31 cellular contexts compared by ENCODE assay signal in the genomic region with DNA sequence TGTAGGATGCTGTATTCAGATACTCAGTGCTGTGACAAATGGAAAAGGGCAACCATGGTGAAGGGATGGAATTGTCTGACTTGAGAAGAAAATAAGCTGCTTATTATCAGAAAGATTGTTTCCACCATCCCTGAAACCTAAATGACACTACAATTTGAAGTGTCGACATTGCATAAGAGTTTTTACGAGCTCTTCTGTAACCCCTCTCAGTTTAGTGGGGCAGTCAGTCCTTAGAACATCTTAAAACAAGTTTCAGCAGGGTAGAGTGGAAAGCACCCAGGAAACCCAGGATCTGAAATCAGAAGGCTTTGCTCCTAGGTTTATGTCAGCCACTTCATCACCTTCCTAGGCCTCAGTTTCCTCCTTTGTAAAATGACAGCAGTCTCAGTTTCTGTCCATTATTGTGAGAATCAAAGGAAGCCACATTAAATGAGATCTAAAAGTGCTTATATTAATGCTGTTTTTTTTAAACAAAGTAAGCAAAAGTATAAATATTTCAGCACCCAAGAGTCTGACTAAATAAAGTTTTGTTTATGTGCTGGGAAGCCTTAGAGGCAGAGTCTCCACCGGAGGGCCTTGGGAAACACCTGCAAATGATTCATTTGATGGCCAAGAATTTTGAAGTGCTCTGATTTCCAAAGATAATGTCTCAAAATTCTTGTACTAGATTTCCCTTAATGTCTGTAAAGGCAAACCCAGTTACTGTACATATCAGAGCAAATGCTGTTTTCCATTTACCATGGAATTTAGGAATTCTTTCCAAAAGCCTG. TPM values are rescaled to one million over a fixed set of nuclear protein-coding genes. Genes with fewer than 3 reads are reported as not detected.
DNase-seq lines count a peak whose midpoint lies in the region; ATAC-seq, FAIRE-seq and TF ChIP-seq lines count a peak whose summit lies in the region.
"Had no signal": no experiment of that assay in that cellular context is flagged by ENCODE, and none has a peak within 500 bp of the region (broad histone marks: within the 10 kb centered on the region; RNA-seq: fewer than 3 reads in every experiment).

No MANE protein-coding gene starts in this region.

- no peak overlapping the region for H2AFZ ChIP-seq in HepG2 (ENCODE audit: low read length)
- H2AFZ ChIP-seq: hepatocyte had no signal

- no peak for ATAC-seq in HepG2
- no peak for ATAC-seq in central memory CD8-positive, alpha-beta T cell (replicated peaks; ENCODE audit: extremely low read depth, poor library complexity, severe bottlenecking)
- ATAC-seq: activated CD8-positive, alpha-beta memory T cell treated with anti-CD3 and anti-CD28 coated beads, Interleukin-2, amount 10 ng/mL, durations not matched to agents 7 days and 5 days; activated T-cell treated with anti-CD3 and anti-CD28 coated beads, Interleukin-2, amount 50 U/mL, for 72 hours; naive thymus-derived CD8-positive, alpha-beta T cell; sciatic nerve; stimulated activated naive CD8-positive, alpha-beta T cell treated with anti-CD3 and anti-CD28 coated beads, Interleukin-15, amount 100 ng/mL, for 72 hours had no signal

- H3K36me3 ChIP-seq in liver (ENCODE audit: control insufficient read depth in 4 of 4, insufficient read depth in 3 of 4, low read depth in 1 of 4, low read length in 3 of 4) (peaks cover 0 to 5% (median 3%) of the 10 kb centered on the region in 4 donors), HepG2 (replicated peaks in 1 of 2; ENCODE audit: control insufficient read depth in 1 of 2, insufficient read depth in 2 of 2, low read length in 2 of 2) (no peaks in the 10 kb centered on the region), tibial nerve (peaks cover 0 to 20% (median 0%) of the 10 kb centered on the region in 3 donors)
- H3K36me3 ChIP-seq: BE2C had no signal

- no peaks in the 10 kb centered on the region for H4K20me1 ChIP-seq in HepG2 (ENCODE audit: insufficient read depth, low read length)

- DNase-seq in HepG2 (ENCODE audit: low spot score) = no peak
- DNase-seq in central memory CD8-positive, alpha-beta T cell (ENCODE audit: low spot score in 2 of 2) = no peak
- no peak for DNase-seq in HuH-7.5 (ENCODE audit: low spot score)
- no peak for DNase-seq in NCI-H1694 treated with DMSO at 0.1 percent for 48 hours (lab: John Stamatoyannopoulos, UW)
- DNase-seq in hepatic stellate cell (ENCODE audit: low spot score) = no peak
- no peak for DNase-seq in tibial nerve (ENCODE audit: low spot score in 2 of 2)
- DNase-seq: activated CD4-positive, alpha-beta T cell treated with anti-CD3 and anti-CD28 coated beads, Interleukin-2, amount 10 ng/mL, durations not matched to agents 24 days and 14 days; activated CD8-positive, alpha-beta memory T cell treated with anti-CD3 and anti-CD28 coated beads, Interleukin-2, amount 10 ng/mL, durations not matched to agents 7 days and 5 days; activated T-cell treated with anti-CD3 and anti-CD28 coated beads, Interleukin-2, amount 50 U/mL, for 72 hours; aorta; BE2C; Caco-2; cerebellar nuclear complex; DMS79 treated with DMSO at 0.1 percent for 48 hours; foreskin fibroblast; GOT3; left ventricle myocardium inferior; midbrain; naive thymus-derived CD8-positive, alpha-beta T cell; NCI-H187 treated with DMSO at 0.1 percent for 48 hours; NCI-H526; stimulated activated naive CD8-positive, alpha-beta T cell treated with anti-CD3 and anti-CD28 coated beads, Interleukin-15, amount 100 ng/mL, for 72 hours; upper lobe of left lung had no signal

- WGBS in liver = 85% methylated on average over 3 of the region's 3 CpGs
- WGBS in HepG2 (ENCODE audit: low lambda C conversion rate) = 52% methylated on average over 3 of the region's 3 CpGs
- WGBS in tibial nerve, 2 donors = 75 to 76% methylated on average over 3 of the region's 3 CpGs

- no peaks in the 10 kb centered on the region for H3K79me2 ChIP-seq in HepG2 (ENCODE audit: insufficient read depth, low read length)

- no peaks in the 10 kb centered on the region for H3K27me3 Mint-ChIP-seq in central memory CD8-positive, alpha-beta T cell
- H3K27me3 Mint-ChIP-seq in nephron (ENCODE audit: low read depth) = no peaks in the 10 kb centered on the region
- H3K27me3 Mint-ChIP-seq: activated naive CD4-positive, alpha-beta T cell treated with anti-CD3 and anti-CD28 coated beads, Interleukin-2, amount 50 U/mL, for 24 hours; naive thymus-derived CD8-positive, alpha-beta T cell; stimulated activated naive CD8-positive, alpha-beta T cell treated with anti-CD3 and anti-CD28 coated beads, Interleukin-15, amount 100 ng/mL, for 72 hours had no signal

- H3K9me3 ChIP-seq in liver (ENCODE audit: control insufficient read depth in 4 of 4, low read length in 3 of 4) (no peaks in the 10 kb centered on the region), HepG2 (ENCODE audit: low read length) (no peaks in the 10 kb centered on the region), tibial nerve (no peaks in the 10 kb centered on the region)
- H3K9me3 ChIP-seq: BE2C, Caco-2, left ventricle myocardium inferior, upper lobe of left lung had no signal

- H3K27ac ChIP-seq in liver (ENCODE audit: low read depth in 1 of 2, low read length in 2 of 2) = peak overlapping the region in 1 of 2 donors; percentile 84
- no peak overlapping the region for H3K27ac ChIP-seq in HepG2 (ENCODE audit: extremely low read length, insufficient read depth, low read length)
- no peak overlapping the region for H3K27ac ChIP-seq in tibial nerve
- H3K27ac ChIP-seq: VCaP had no signal

- TF ChIP-seq POLR2A in HepG2 (IDR thresholded peaks at IDR 0.05; ENCODE audit: insufficient read depth in 1 of 2, low read depth in 2 of 2, low read length in 2 of 2) = no peak
- TF ChIP-seq POLR2A in tibial nerve (IDR thresholded peaks at IDR 0.05) = no peak

- H3K4me1 ChIP-seq in liver (ENCODE audit: control insufficient read depth in 4 of 4, insufficient read depth in 4 of 4, low read length in 3 of 4) (peaks cover 10 to 58% (median 35%) of the 10 kb centered on the region in 4 donors), HepG2 (ENCODE audit: insufficient read depth, low read length) (peaks cover 59% of the 10 kb centered on the region), tibial nerve (peaks cover 0 to 47% (median 4%) of the 10 kb centered on the region in 4 donors)
- H3K4me1 ChIP-seq: Caco-2 had no signal

- H3K4me1 Mint-ChIP-seq in central memory CD8-positive, alpha-beta T cell = peaks cover 17% of the 10 kb centered on the region
- H3K4me1 Mint-ChIP-seq in nephron = peaks cover 41% of the 10 kb centered on the region

- H3K4me2 ChIP-seq in HepG2 (ENCODE audit: low read depth, low read length) = no peak overlapping the region

- intact Hi-C loops in HepG2 (cut with micrococcal nuclease; ENCODE audit: unreplicated experiment) = loop anchor here (10.0 kb wide), 1 partner anchor 163 kb away; no protein-coding TSS in a partner anchor

- no peaks in the 10 kb centered on the region for H3K9me3 Mint-ChIP-seq in central memory CD8-positive, alpha-beta T cell
- H3K9me3 Mint-ChIP-seq in nephron = no peaks in the 10 kb centered on the region
- H3K9me3 Mint-ChIP-seq: activated CD4-positive, alpha-beta T cell treated with anti-CD3 and anti-CD28 coated beads, Interleukin-2, amount 10 ng/mL, durations not matched to agents 24 days and 14 days; activated naive CD4-positive, alpha-beta T cell treated with anti-CD3 and anti-CD28 coated beads, Interleukin-2, amount 50 U/mL, for 24 hours; activated T-cell treated with anti-CD3 and anti-CD28 coated beads, Interleukin-2, amount 50 U/mL, for 72 hours; naive thymus-derived CD8-positive, alpha-beta T cell; stimulated activated naive CD8-positive, alpha-beta T cell treated with anti-CD3 and anti-CD28 coated beads, Interleukin-15, amount 100 ng/mL, for 72 hours; T-helper 2 cell treated with Interferon-gamma antibody and Interleukin-4, amounts not matched to agents 5 μg/mL and 100 μg/mL, for 36 hours had no signal

- BruUV-seq in HepG2 (replicated peaks; lab: Mats Ljungman, UMichigan) = no TSS peak

- H3K27me3 ChIP-seq in liver (ENCODE audit: control insufficient read depth in 4 of 4, insufficient read depth in 4 of 4, low read length in 3 of 4) (no peaks in the 10 kb centered on the region), HepG2 (ENCODE audit: control insufficient read depth in 1 of 2, insufficient read depth in 2 of 2, low read length in 2 of 2) (0 out of 5 replicates have a peak, but pooled peaks cover 0 to 4% of the 10 kb centered on the region in 2 experiments), tibial nerve (no peaks in the 10 kb centered on the region)
- H3K27me3 ChIP-seq: BE2C, hepatocyte, upper lobe of left lung had no signal

- H3K4me3 ChIP-seq in liver (ENCODE audit: low read depth in 1 of 3, low read length in 3 of 3) (peak overlapping the region in 1 of 3 donors; percentile 99), HepG2 (replicated peaks in 1 of 3; ENCODE audit: insufficient read depth in 1 of 3, low read depth in 2 of 3, low read length in 3 of 3) (no peak overlapping the region), tibial nerve (no peak overlapping the region)

- no peak for FAIRE-seq in HepG2 (lab: Jason Lieb, UNC)
- FAIRE-seq: RCC 7860 had no signal

- in situ Hi-C loops in HepG2 (cut with HindIII; ENCODE audit: extremely low pct_ligation_motif_present, low pct_unique_long_range_greater_than_20kb) = no loop called here

- peaks cover 11% of the 10 kb centered on the region for H3K36me3 Mint-ChIP-seq in central memory CD8-positive, alpha-beta T cell (ENCODE audit: insufficient read depth)
- peaks cover 21% of the 10 kb centered on the region for H3K36me3 Mint-ChIP-seq in nephron (ENCODE audit: low read depth)
- H3K36me3 Mint-ChIP-seq: activated CD8-positive, alpha-beta memory T cell treated with anti-CD3 and anti-CD28 coated beads, Interleukin-2, amount 10 ng/mL, durations not matched to agents 7 days and 5 days had no signal

- POLR2A ChIA-PET in HepG2 (lab: Yijun Ruan, JAX) = no interaction called here

- TF ChIP-seq EP300 in HepG2 (IDR thresholded peaks at IDR 0.05; ENCODE audit: low read depth in 2 of 2, low read length in 2 of 2) (no peak), HepG2 (CRISPR knock-in tag; IDR thresholded peaks at IDR 0.05; ENCODE audit: borderline replicate concordance) (no peak), tibial nerve (IDR thresholded peaks at IDR 0.05) (no peak)

- H3K4me3 Mint-ChIP-seq in central memory CD8-positive, alpha-beta T cell = peak overlapping the region; percentile 89
- H3K4me3 Mint-ChIP-seq in nephron = peak overlapping the region; percentile 35 to 97 (median 92)

- H3K9ac ChIP-seq in liver (ENCODE audit: low read depth in 1 of 2, low read length in 2 of 2) (no peak overlapping the region), HepG2 (ENCODE audit: insufficient read depth, low read depth, low read length) (no peak overlapping the region)

- CTCF ChIA-PET in HepG2 (lab: Yijun Ruan, JAX; ENCODE audit: low intra/inter-chr PET ratio, low total read pairs) = no interaction called here

- H3K27ac Mint-ChIP-seq in central memory CD8-positive, alpha-beta T cell (ENCODE audit: low read depth) = no peak overlapping the region
- H3K27ac Mint-ChIP-seq in nephron = no peak overlapping the region
- H3K27ac Mint-ChIP-seq: activated CD4-positive, alpha-beta T cell treated with anti-CD3 and anti-CD28 coated beads, Interleukin-2, amount 10 ng/mL, durations not matched to agents 24 days and 14 days; activated CD8-positive, alpha-beta memory T cell treated with anti-CD3 and anti-CD28 coated beads, Interleukin-2, amount 10 ng/mL, durations not matched to agents 7 days and 5 days; activated naive CD4-positive, alpha-beta T cell treated with anti-CD3 and anti-CD28 coated beads, Interleukin-2, amount 50 U/mL, for 24 hours; activated T-cell treated with anti-CD3 and anti-CD28 coated beads, Interleukin-2, amount 50 U/mL, for 72 hours; T-helper 2 cell treated with Interferon-gamma antibody and Interleukin-4, amounts not matched to agents 5 μg/mL and 100 μg/mL, for 36 hours had no signal

- TF ChIP-seq RAD21 in liver (IDR thresholded peaks at IDR 0.05) (no peak), HepG2 (CRISPR knock-in tag; IDR thresholded peaks at IDR 0.05) (no peak)

- TF ChIP-seq CTCF in liver (IDR thresholded peaks at IDR 0.05; ENCODE audit: low read depth, low read length, missing input control) = no peak
- no peak for TF ChIP-seq CTCF in HepG2 (CRISPR knock-in tag; IDR thresholded peaks at IDR 0.05)
- no peak for TF ChIP-seq CTCF in nephron (IDR thresholded peaks at IDR 0.05; ENCODE audit: unreplicated experiment in 3 of 3)
- no peak for TF ChIP-seq CTCF in tibial nerve (IDR thresholded peaks at IDR 0.05)

RNA-seq across cellular contexts. Expression of a gene that starts 1.8 kb away (rescaled TPM):
- total RNA-seq in liver = 10 to 100 TPM in 1 of 2 donors, 1 to 10 TPM in 1; 7.8 to 13.5 TPM
- polyA plus RNA-seq in liver = 10 to 100 TPM; 25.1 to 33.6 TPM
- total RNA-seq in HepG2 (2016; rRNA removed; fragmentation: Illumina TruSeq; extraction: Trizol) = 0.15 TPM in 1 of 2 replicates, not detected in the other
- 1.3 TPM in 1 of 2 replicates, not detected in the other for total RNA-seq in HepG2 (2016; cell fraction: cytosol; rRNA removed; fragmentation: Illumina TruSeq; extraction: Trizol; ENCODE audit: low read depth)
- 0.28 and 0.31 TPM in 2 replicates for total RNA-seq in HepG2 (2016; cell fraction: insoluble cytoplasmic fraction; rRNA removed; fragmentation: Illumina TruSeq; extraction: Trizol)
- total RNA-seq in HepG2 (2016; cell fraction: membrane; rRNA removed; fragmentation: Illumina TruSeq; extraction: Trizol) = not detected in 2 replicates
- total RNA-seq in HepG2 (2016; cell fraction: nucleus; rRNA removed; fragmentation: Illumina TruSeq; extraction: Trizol) = 0.81 TPM in 1 of 2 replicates, not detected in the other
- 0.55 and 0.78 TPM in 2 replicates for polyA plus RNA-seq in HepG2 (2011; rRNA removed)
- 0.10 and 0.36 TPM in 2 replicates for polyA plus RNA-seq in HepG2 (2011; cell fraction: cytosol; rRNA removed)
- polyA plus RNA-seq in HepG2 (2011; cell fraction: nucleus; rRNA removed) = 1.7 and 1.8 TPM in 2 replicates
- polyA plus RNA-seq in HepG2 (2012) = 0.38 and 1.8 TPM in 2 replicates
- polyA plus RNA-seq in HepG2 (2016; cell fraction: cytosol; fragmentation: Illumina TruSeq; extraction: Trizol; ENCODE audit: low read depth) = 0.18 TPM in 1 of 2 replicates, not detected in the other
- not detected in 2 replicates for polyA plus RNA-seq in HepG2 (2016; cell fraction: insoluble cytoplasmic fraction; fragmentation: Illumina TruSeq; extraction: Trizol; ENCODE audit: low read depth)
- 0.26 TPM in 1 of 2 replicates, not detected in the other for polyA plus RNA-seq in HepG2 (2016; cell fraction: membrane; fragmentation: Illumina TruSeq; extraction: Trizol; ENCODE audit: low read depth)
- polyA plus RNA-seq in HepG2 (2016; cell fraction: nucleus; fragmentation: Illumina TruSeq; extraction: Trizol; ENCODE audit: insufficient read depth, low read depth) = 0.85 and 1.1 TPM in 2 replicates
- polyA minus RNA-seq in HepG2 (2011; rRNA and poly(A)+ RNA removed; ENCODE audit: low replicate concordance) = 0.32 and 11.4 TPM in 2 replicates
- polyA minus RNA-seq in HepG2 (2011; cell fraction: cytosol; rRNA and poly(A)+ RNA removed) = 1.6 TPM in 1 of 2 replicates, not detected in the other
- polyA minus RNA-seq in HepG2 (2011; cell fraction: nucleus; rRNA and poly(A)+ RNA removed) = 1.1 and 1.5 TPM in 2 replicates
- total RNA-seq in tibial nerve = 10 to 100 TPM; 16.2 to 31.4 (median 26.1) TPM

RNA-seq across cellular contexts. Expression of a gene that starts 5.6 kb away (rescaled TPM):
- total RNA-seq in liver (1 to 10 TPM; 2.1 to 5.8 TPM), HepG2 (2016; rRNA removed; fragmentation: Illumina TruSeq; extraction: Trizol) (1.4 and 2.5 TPM in 2 replicates), tibial nerve (10 to 100 TPM in 1 of 4 donors, 1 to 10 TPM in 3; 3.1 to 10.0 (median 5.6) TPM)
- polyA plus RNA-seq in liver (1 to 10 TPM; 2.1 to 4.3 TPM), HepG2 (2011; rRNA removed) (2.5 and 3.2 TPM in 2 replicates)
- 0.10 and 0.18 TPM in 2 replicates for total RNA-seq in HepG2 (2016; cell fraction: cytosol; rRNA removed; fragmentation: Illumina TruSeq; extraction: Trizol; ENCODE audit: low read depth)
- total RNA-seq in HepG2 (2016; cell fraction: insoluble cytoplasmic fraction; rRNA removed; fragmentation: Illumina TruSeq; extraction: Trizol) = 0.58 and 0.78 TPM in 2 replicates
- total RNA-seq in HepG2 (2016; cell fraction: membrane; rRNA removed; fragmentation: Illumina TruSeq; extraction: Trizol) = 0.40 and 0.79 TPM in 2 replicates
- 1.5 and 2.1 TPM in 2 replicates for total RNA-seq in HepG2 (2016; cell fraction: nucleus; rRNA removed; fragmentation: Illumina TruSeq; extraction: Trizol)
- polyA plus RNA-seq in HepG2 (2011; cell fraction: cytosol; rRNA removed) = 1.4 and 1.6 TPM in 2 replicates
- 6.3 and 7.1 TPM in 2 replicates for polyA plus RNA-seq in HepG2 (2011; cell fraction: nucleus; rRNA removed)
- polyA plus RNA-seq in HepG2 (2012) = 0.68 and 0.72 TPM in 2 replicates
- 0.16 and 0.20 TPM in 2 replicates for polyA plus RNA-seq in HepG2 (2016; cell fraction: cytosol; fragmentation: Illumina TruSeq; extraction: Trizol; ENCODE audit: low read depth)
- polyA plus RNA-seq in HepG2 (2016; cell fraction: insoluble cytoplasmic fraction; fragmentation: Illumina TruSeq; extraction: Trizol; ENCODE audit: low read depth) = 0.61 and 1.4 TPM in 2 replicates
- polyA plus RNA-seq in HepG2 (2016; cell fraction: membrane; fragmentation: Illumina TruSeq; extraction: Trizol; ENCODE audit: low read depth) = 0.31 and 0.41 TPM in 2 replicates
- polyA plus RNA-seq in HepG2 (2016; cell fraction: nucleus; fragmentation: Illumina TruSeq; extraction: Trizol; ENCODE audit: insufficient read depth, low read depth) = 2.3 and 3.5 TPM in 2 replicates
- 2.7 and 14.2 TPM in 2 replicates for polyA minus RNA-seq in HepG2 (2011; rRNA and poly(A)+ RNA removed; ENCODE audit: low replicate concordance)
- polyA minus RNA-seq in HepG2 (2011; cell fraction: cytosol; rRNA and poly(A)+ RNA removed) = 0.69 and 1.3 TPM in 2 replicates
- 3.0 and 3.6 TPM in 2 replicates for polyA minus RNA-seq in HepG2 (2011; cell fraction: nucleus; rRNA and poly(A)+ RNA removed)
